ENCODE assay signal across 21 cellular contexts in genomic region chr1:64572222-64572900, GRCh38.
DNase-seq lines count a peak whose midpoint lies in the region; ATAC-seq, FAIRE-seq and TF ChIP-seq lines count a peak whose summit lies in the region.
"Had no signal": no experiment of that assay in that cellular context is flagged by ENCODE, and none has a peak within 500 bp of the region (broad histone marks: within the 10 kb centered on the region; RNA-seq: fewer than 3 reads in every experiment).

No MANE protein-coding gene starts in this region.

- peak; percentile 75 for DNase-seq in NCI-H2107 treated with DMSO at 0.1 percent for 48 hours (lab: John Stamatoyannopoulos, UW; ENCODE audit: unreplicated experiment)
- DNase-seq in NCI-H2107 (lab: John Stamatoyannopoulos, UW) = no peak
- peak; percentile 54 for DNase-seq in NCI-H2227 (lab: John Stamatoyannopoulos, UW; ENCODE audit: unreplicated experiment)
- no peak for DNase-seq in chondrocyte (ENCODE audit: low spot score)
- peak; percentile 47 for DNase-seq in nephron progenitor cell
- DNase-seq in GM10248 (ENCODE audit: extremely low spot score) = no peak
- no peak for DNase-seq in HepG2 (ENCODE audit: low spot score)
- DNase-seq: activated CD4-positive, alpha-beta T cell treated with anti-CD3 and anti-CD28 coated beads for 4 hours; activated T-cell treated with anti-CD3 and anti-CD28 coated beads for 4 hours; CD8-positive, alpha-beta memory T cell; kidney; RPMI8226; stimulated activated naive CD8-positive, alpha-beta T cell treated with anti-CD3 and anti-CD28 coated beads, Interleukin-15, Interleukin-2, amounts not matched to agents 100 U/mL and 50 U/mL, for 24 hours; T-helper 2 cell; uterus had no signal

- no peaks in the 10 kb centered on the region for H3K36me3 Mint-ChIP-seq in chondrocyte (ENCODE audit: low read depth)
- peaks cover 27% of the 10 kb centered on the region for H3K36me3 Mint-ChIP-seq in nephron progenitor cell (ENCODE audit: low read depth)
- H3K36me3 Mint-ChIP-seq: activated naive CD4-positive, alpha-beta T cell treated with anti-CD3 and anti-CD28 coated beads, Interleukin-2, amount 50 U/mL, for 72 hours; CD8-positive, alpha-beta memory T cell had no signal

- intact Hi-C loops in HepG2 (cut with micrococcal nuclease; ENCODE audit: unreplicated experiment) = no loop called here

- H3K9me3 Mint-ChIP-seq in chondrocyte (ENCODE audit: low read depth) = no peaks in the 10 kb centered on the region
- H3K9me3 Mint-ChIP-seq in nephron progenitor cell = no peaks in the 10 kb centered on the region
- H3K9me3 Mint-ChIP-seq: activated naive CD4-positive, alpha-beta T cell treated with anti-CD3 and anti-CD28 coated beads, Interleukin-2, amount 50 U/mL, for 72 hours; CD8-positive, alpha-beta memory T cell had no signal

- TF ChIP-seq POLR2A in HepG2 (IDR thresholded peaks at IDR 0.05; ENCODE audit: insufficient read depth in 1 of 2, low read depth in 2 of 2, low read length in 2 of 2) = no peak

- TF ChIP-seq EP300 in HepG2 (IDR thresholded peaks at IDR 0.05; ENCODE audit: low read depth in 2 of 2, low read length in 2 of 2) = no peak
- no peak for TF ChIP-seq EP300 in HepG2 (CRISPR knock-in tag; IDR thresholded peaks at IDR 0.05; ENCODE audit: borderline replicate concordance)

- BruUV-seq in HepG2 (replicated peaks; lab: Mats Ljungman, UMichigan) = no TSS peak

- TF ChIP-seq CTCF in chondrocyte (IDR thresholded peaks at IDR 0.05) (no peak), nephron progenitor cell (IDR thresholded peaks at IDR 0.05) (no peak), GM10248 (IDR thresholded peaks at IDR 0.05; ENCODE audit: control extremely low read depth, extremely low read depth, low read depth, missing control alignments) (no peak), HepG2 (CRISPR knock-in tag; IDR thresholded peaks at IDR 0.05) (no peak)

- ATAC-seq in GM21825 (IDR thresholded peaks at IDR 0.05; ENCODE audit: unreplicated experiment) = no peak
- ATAC-seq in HepG2 = no peak
- ATAC-seq: A549; activated naive CD4-positive, alpha-beta T cell treated with anti-CD3 and anti-CD28 coated beads, Interleukin-2, amount 50 U/mL, for 72 hours; HCT116; stimulated activated naive CD8-positive, alpha-beta T cell treated with anti-CD3 and anti-CD28 coated beads, Interleukin-15, Interleukin-2, amounts not matched to agents 100 U/mL and 50 U/mL, for 24 hours had no signal

- no peak overlapping the region for H3K4me3 ChIP-seq in HepG2 (replicated peaks in 1 of 3; ENCODE audit: insufficient read depth in 1 of 3, low read depth in 2 of 3, low read length in 3 of 3)
- H3K4me3 ChIP-seq: A549, skin epidermis, uterus had no signal

- peaks cover 18% of the 10 kb centered on the region for H3K4me1 Mint-ChIP-seq in chondrocyte (ENCODE audit: low read depth)
- H3K4me1 Mint-ChIP-seq in nephron progenitor cell = peaks cover 82% of the 10 kb centered on the region
- H3K4me1 Mint-ChIP-seq: CD8-positive, alpha-beta memory T cell had no signal

- no peaks in the 10 kb centered on the region for H3K79me2 ChIP-seq in HepG2 (ENCODE audit: insufficient read depth, low read length)
- H3K79me2 ChIP-seq: parathyroid adenoma had no signal

- TF ChIP-seq RAD21 in HepG2 (CRISPR knock-in tag; IDR thresholded peaks at IDR 0.05) = no peak

- H3K36me3 ChIP-seq in HepG2 (replicated peaks in 1 of 2; ENCODE audit: control insufficient read depth in 1 of 2, insufficient read depth in 2 of 2, low read length in 2 of 2) = no peaks in the 10 kb centered on the region
- H3K36me3 ChIP-seq: uterus had no signal

- H3K27me3 Mint-ChIP-seq in chondrocyte (ENCODE audit: low read depth) (no peaks in the 10 kb centered on the region), nephron progenitor cell (ENCODE audit: low read depth, poor library complexity) (no peaks in the 10 kb centered on the region)

- POLR2A ChIA-PET in GM10248 (lab: Yijun Ruan, JAX) = no interaction called here
- POLR2A ChIA-PET in HepG2 (lab: Yijun Ruan, JAX) = no interaction called here

- no peak overlapping the region for H3K27ac ChIP-seq in HepG2 (ENCODE audit: extremely low read length, insufficient read depth, low read length)
- H3K27ac ChIP-seq: A549, parathyroid adenoma, skin epidermis, uterus had no signal

- no peaks in the 10 kb centered on the region for H3K27me3 ChIP-seq in HepG2 (ENCODE audit: control insufficient read depth in 1 of 2, insufficient read depth in 2 of 2, low read length in 2 of 2)
- H3K27me3 ChIP-seq: uterus had no signal

- no peak overlapping the region for H3K9ac ChIP-seq in HepG2 (ENCODE audit: insufficient read depth, low read depth, low read length)
- H3K9ac ChIP-seq: parathyroid adenoma had no signal

- no peaks in the 10 kb centered on the region for H3K4me1 ChIP-seq in HepG2 (ENCODE audit: insufficient read depth, low read length)
- H3K4me1 ChIP-seq: A549, uterus had no signal

- in situ Hi-C loops in HepG2 (cut with HindIII; ENCODE audit: extremely low pct_ligation_motif_present, low pct_unique_long_range_greater_than_20kb) = no loop called here

- H3K27ac Mint-ChIP-seq in chondrocyte (ENCODE audit: unreplicated experiment) (peak overlapping the region; percentile 2), nephron progenitor cell (peak overlapping the region; percentile 99)
- H3K27ac Mint-ChIP-seq: activated naive CD4-positive, alpha-beta T cell treated with anti-CD3 and anti-CD28 coated beads, Interleukin-2, amount 50 U/mL, for 72 hours; CD8-positive, alpha-beta memory T cell had no signal

- H2AFZ ChIP-seq in HepG2 (ENCODE audit: low read length) = no peak overlapping the region
- H2AFZ ChIP-seq: parathyroid adenoma had no signal

- CTCF ChIA-PET in GM10248 (lab: Yijun Ruan, JAX) (interaction anchor here (3.1 kb wide), 1 partner anchor 11 kb away, joined by 9 read pairs; no protein-coding TSS in a partner anchor), HepG2 (lab: Yijun Ruan, JAX; ENCODE audit: low intra/inter-chr PET ratio, low total read pairs) (no interaction called here)

- no peak overlapping the region for H3K4me3 Mint-ChIP-seq in chondrocyte (ENCODE audit: unreplicated experiment)
- peak overlapping the region; percentile 51 for H3K4me3 Mint-ChIP-seq in nephron progenitor cell
- H3K4me3 Mint-ChIP-seq: CD8-positive, alpha-beta memory T cell had no signal

- no peaks in the 10 kb centered on the region for H3K9me3 ChIP-seq in HepG2 (ENCODE audit: low read length)
- H3K9me3 ChIP-seq: A549, uterus had no signal

- no peak for FAIRE-seq in HepG2 (lab: Jason Lieb, UNC)
- FAIRE-seq: A549, kidney had no signal

- WGBS in HepG2 (ENCODE audit: low lambda C conversion rate) = 22% methylated on average over 5 of the region's 5 CpGs

- no peak overlapping the region for H3K4me2 ChIP-seq in HepG2 (ENCODE audit: low read depth, low read length)
- H3K4me2 ChIP-seq: A549 had no signal

- H4K20me1 ChIP-seq in HepG2 (ENCODE audit: insufficient read depth, low read length) = no peaks in the 10 kb centered on the region

TF ChIP-seq in HepG2, 621 proteins besides CTCF, POLR2A, EP300 and RAD21:
- TF ChIP-seq SOX6 (IDR thresholded peaks at IDR 0.05) (no peak), SOX6 (CRISPR knock-in tag; IDR thresholded peaks at IDR 0.05) (no peak), SRSF1 (optimal IDR thresholded peaks at IDR 0.05; ENCODE audit: low read depth, low read length) (no peak), ZFP36L1 (CRISPR knock-in tag; IDR thresholded peaks at IDR 0.05) (no peak), ZFP82 (CRISPR knock-in tag; IDR thresholded peaks at IDR 0.05; ENCODE audit: borderline replicate concordance) (no peak), MZF1 (CRISPR knock-in tag; IDR thresholded peaks at IDR 0.05; ENCODE audit: borderline replicate concordance) (no peak), PHF21A (CRISPR knock-in tag; IDR thresholded peaks at IDR 0.05) (no peak), TFE3 (CRISPR knock-in tag; IDR thresholded peaks at IDR 0.05) (no peak), ZNF101 (CRISPR knock-in tag; IDR thresholded peaks at IDR 0.05; ENCODE audit: borderline replicate concordance, low read depth) (no peak)
- TF ChIP-seq, protein P1, sequence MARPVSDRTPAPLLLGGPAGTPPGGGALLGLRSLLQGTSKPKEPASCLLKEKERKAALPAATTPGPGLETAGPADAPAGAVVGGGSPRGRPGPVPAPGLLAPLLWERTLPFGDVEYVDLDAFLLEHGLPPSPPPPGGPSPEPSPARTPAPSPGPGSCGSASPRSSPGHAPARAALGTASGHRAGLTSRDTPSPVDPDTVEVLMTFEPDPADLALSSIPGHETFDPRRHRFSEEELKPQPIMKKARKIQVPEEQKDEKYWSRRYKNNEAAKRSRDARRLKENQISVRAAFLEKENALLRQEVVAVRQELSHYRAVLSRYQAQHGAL (CRISPR knock-in tag; IDR thresholded peaks at IDR 0.05; ENCODE audit: not compliant biosample characterization) = no peak
- TF ChIP-seq, protein P2, sequence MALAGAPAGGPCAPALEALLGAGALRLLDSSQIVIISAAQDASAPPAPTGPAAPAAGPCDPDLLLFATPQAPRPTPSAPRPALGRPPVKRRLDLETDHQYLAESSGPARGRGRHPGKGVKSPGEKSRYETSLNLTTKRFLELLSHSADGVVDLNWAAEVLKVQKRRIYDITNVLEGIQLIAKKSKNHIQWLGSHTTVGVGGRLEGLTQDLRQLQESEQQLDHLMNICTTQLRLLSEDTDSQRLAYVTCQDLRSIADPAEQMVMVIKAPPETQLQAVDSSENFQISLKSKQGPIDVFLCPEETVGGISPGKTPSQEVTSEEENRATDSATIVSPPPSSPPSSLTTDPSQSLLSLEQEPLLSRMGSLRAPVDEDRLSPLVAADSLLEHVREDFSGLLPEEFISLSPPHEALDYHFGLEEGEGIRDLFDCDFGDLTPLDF (CRISPR knock-in tag; IDR thresholded peaks at IDR 0.05) = no peak

Comparison
In these comparisons a context has a peak if more than half of its experiments do, and no peak if none do; other contexts are left out.
1. DNase-seq: peak in NCI-H2107 treated with DMSO at 0.1 percent for 48 hours (single experiment), NCI-H2227 (single experiment) and nephron progenitor cell (single experiment); none in NCI-H2107 (single experiment), chondrocyte (single experiment), GM10248 (single experiment) and HepG2 (single experiment).